11 cellular contexts compared by ENCODE assay signal in the genomic region with DNA sequence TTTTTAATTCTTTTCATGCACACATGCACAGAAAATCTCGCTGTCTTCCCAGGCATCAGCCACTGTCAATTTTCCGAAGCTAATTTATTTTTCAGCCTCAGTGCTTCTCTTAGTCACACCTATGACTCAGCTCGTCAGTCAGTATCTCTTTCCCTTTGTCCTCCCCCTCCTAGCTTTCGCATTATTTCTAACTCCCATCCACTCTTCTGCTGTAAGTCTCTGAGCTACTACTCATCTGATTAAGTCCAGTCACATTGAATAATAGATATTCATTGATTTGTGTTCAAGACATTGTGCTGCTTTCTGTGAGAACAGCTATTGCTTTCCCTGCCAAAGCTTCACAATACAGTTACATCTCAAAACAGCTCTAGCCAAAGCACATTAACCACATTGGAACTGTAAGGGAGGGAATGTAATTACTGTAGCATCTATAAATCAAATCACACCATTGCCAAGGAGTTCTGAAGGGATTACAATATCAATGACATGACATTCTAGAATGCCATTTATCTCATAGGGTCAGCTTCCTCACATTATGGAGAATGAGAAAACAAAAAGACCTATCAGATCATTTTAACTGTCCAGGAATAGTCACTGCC.
DNase-seq lines count a peak whose midpoint lies in the region; ATAC-seq and TF ChIP-seq lines count a peak whose summit lies in the region.
"Had no signal": no experiment of that assay in that cellular context is flagged by ENCODE, and none has a peak within 500 bp of the region (broad histone marks: within the 10 kb centered on the region; RNA-seq: fewer than 3 reads in every experiment).

No MANE protein-coding gene starts in this region.

- peak; percentile 75 for DNase-seq in ACHN
- peak; percentile 68 for DNase-seq in LHCN-M2 (ENCODE audit: low read depth)
- peak; percentile 70 for DNase-seq in astrocyte of the spinal cord (ENCODE audit: low read depth, low spot score)
- DNase-seq in inferior parietal cortex (ENCODE audit: extremely low spot score), result peak; percentile 14
- DNase-seq in immature natural killer cell, result no peak
- no peak for DNase-seq in esophagus muscularis mucosa (ENCODE audit: extremely low spot score)
- DNase-seq in OCI-M2 (lab: John Stamatoyannopoulos, UW; ENCODE audit: unreplicated experiment), result no peak
- DNase-seq: naive B cell had no signal

- 69% methylated on average over 4 of the region's 4 CpGs for WGBS in esophagus muscularis mucosa

- no peaks in the 10 kb centered on the region for H3K36me3 ChIP-seq in esophagus muscularis mucosa

- H3K27ac Mint-ChIP-seq in immature natural killer cell, result no peak overlapping the region
- H3K27ac Mint-ChIP-seq: activated naive CD4-positive, alpha-beta T cell treated with anti-CD3 and anti-CD28 coated beads, Interleukin-2, amount 50 U/mL, for 24 hours; stimulated activated naive CD8-positive, alpha-beta T cell treated with anti-CD3 and anti-CD28 coated beads, Interleukin-15, Interleukin-2, amounts not matched to agents 100 ng/mL and 50 ng/mL, for 24 hours had no signal

- TF ChIP-seq EP300 in esophagus muscularis mucosa (IDR thresholded peaks at IDR 0.05), result no peak

- H3K27me3 Mint-ChIP-seq in immature natural killer cell (ENCODE audit: low read depth in 3 of 3), result peaks cover 0 to 3% (median 2%) of the 10 kb centered on the region in 3 donors
- H3K27me3 Mint-ChIP-seq: activated naive CD4-positive, alpha-beta T cell treated with anti-CD3 and anti-CD28 coated beads, Interleukin-2, amount 50 U/mL, for 24 hours; naive B cell; stimulated activated naive CD8-positive, alpha-beta T cell treated with anti-CD3 and anti-CD28 coated beads, Interleukin-15, Interleukin-2, amounts not matched to agents 100 ng/mL and 50 ng/mL, for 24 hours had no signal

- no peak for TF ChIP-seq POLR2A in esophagus muscularis mucosa (IDR thresholded peaks at IDR 0.05; ENCODE audit: low read depth)
- TF ChIP-seq POLR2A in GM18505 (IDR thresholded peaks at IDR 0.05; ENCODE audit: borderline replicate concordance, extremely low read depth, insufficient read depth, insufficient read length), result no peak

- no peak overlapping the region for H3K27ac ChIP-seq in esophagus muscularis mucosa (replicated peaks in 1 of 4)

- H3K4me3 Mint-ChIP-seq in immature natural killer cell, result no peak overlapping the region
- H3K4me3 Mint-ChIP-seq: activated naive CD4-positive, alpha-beta T cell treated with anti-CD3 and anti-CD28 coated beads, Interleukin-2, amount 50 U/mL, for 24 hours; naive B cell; stimulated activated naive CD8-positive, alpha-beta T cell treated with anti-CD3 and anti-CD28 coated beads, Interleukin-15, Interleukin-2, amounts not matched to agents 100 ng/mL and 50 ng/mL, for 24 hours had no signal

- H3K9me3 Mint-ChIP-seq in immature natural killer cell, result no peaks in the 10 kb centered on the region
- H3K9me3 Mint-ChIP-seq: activated naive CD4-positive, alpha-beta T cell treated with anti-CD3 and anti-CD28 coated beads, Interleukin-2, amount 50 U/mL, for 24 hours; naive B cell; stimulated activated naive CD8-positive, alpha-beta T cell treated with anti-CD3 and anti-CD28 coated beads, Interleukin-15, Interleukin-2, amounts not matched to agents 100 ng/mL and 50 ng/mL, for 24 hours had no signal

- in situ Hi-C loops in ACHN (cut with HindIII; ENCODE audit: low pct_ligation_motif_present, low pct_unique_long_range_greater_than_20kb, low sequenced_read_pairs) (no loop called here), astrocyte of the spinal cord (cut with HindIII; ENCODE audit: low sequenced_read_pairs) (no loop called here)

- H3K4me1 ChIP-seq in esophagus muscularis mucosa, result no peaks in the 10 kb centered on the region

- H3K4me1 Mint-ChIP-seq in immature natural killer cell, result no peaks in the 10 kb centered on the region
- H3K4me1 Mint-ChIP-seq: activated naive CD4-positive, alpha-beta T cell treated with anti-CD3 and anti-CD28 coated beads, Interleukin-2, amount 50 U/mL, for 24 hours; naive B cell had no signal

- TF ChIP-seq CTCF in astrocyte of the spinal cord (IDR thresholded peaks at IDR 0.05; ENCODE audit: low read depth, low read length) (no peak), esophagus muscularis mucosa (IDR thresholded peaks at IDR 0.05) (no peak)

- no peak overlapping the region for H3K4me3 ChIP-seq in astrocyte of the spinal cord (ENCODE audit: low read depth, low read length)
- H3K4me3 ChIP-seq in esophagus muscularis mucosa, result no peak overlapping the region

- no peaks in the 10 kb centered on the region for H3K9me3 ChIP-seq in esophagus muscularis mucosa

- no peak for ATAC-seq in GM18505 (IDR thresholded peaks at IDR 0.05; ENCODE audit: unreplicated experiment)

- intact Hi-C loops in esophagus muscularis mucosa (cut with DNase I), result no loop called here

- no peaks in the 10 kb centered on the region for H3K36me3 Mint-ChIP-seq in immature natural killer cell
- H3K36me3 Mint-ChIP-seq: activated naive CD4-positive, alpha-beta T cell treated with anti-CD3 and anti-CD28 coated beads, Interleukin-2, amount 50 U/mL, for 24 hours had no signal

- no peaks in the 10 kb centered on the region for H3K27me3 ChIP-seq in esophagus muscularis mucosa

Comparison
In these comparisons a context has a peak if more than half of its experiments do, and no peak if none do; other contexts are left out.
1. DNase-seq: peak in ACHN (single experiment), LHCN-M2 (single experiment), astrocyte of the spinal cord (single experiment) and inferior parietal cortex (single experiment); none in immature natural killer cell (0 of 3), esophagus muscularis mucosa (single experiment) and OCI-M2 (single experiment).